5 cellular contexts compared by ENCODE assay signal in genomic region chrY:6544076-6544756, GRCh38.
A peak's percentile ranks its signal among the peaks of the same experiment; 100 is the strongest.
DNase-seq lines count a peak whose midpoint lies in the region; ATAC-seq, FAIRE-seq and TF ChIP-seq lines count a peak whose summit lies in the region.
"Not testable (repeated sequence)": the region's sequence is repeated elsewhere in the genome, so short reads cannot be mapped to it uniquely, and the experiment has no call there.

No MANE protein-coding gene starts in this region.

- H3K4me3 ChIP-seq in H1 (ENCODE audit: extremely low read depth in 1 of 4, insufficient read depth in 2 of 4, low read depth in 3 of 4, low read length in 4 of 4); HepG2 (replicated peaks in 1 of 3; ENCODE audit: insufficient read depth in 1 of 3, low read depth in 2 of 3, low read length in 3 of 3): not testable (repeated sequence)

- intact Hi-C loops in HepG2 (cut with micrococcal nuclease; ENCODE audit: unreplicated experiment) = not testable (repeated sequence)

- ATAC-seq in HepG2 = not testable (repeated sequence)

- not testable (repeated sequence) for H2BK12ac ChIP-seq in H1 (ENCODE audit: low read depth, low read length)

- H2BK120ac ChIP-seq in H1 (replicated peaks; ENCODE audit: low read depth, low read length) = not testable (repeated sequence)

- POLR2A ChIA-PET in H1 (lab: Charles Lee; ENCODE audit: partially characterized antibody); HepG2 (lab: Yijun Ruan, JAX): not testable (repeated sequence)

- H4K20me1 ChIP-seq in H1 (replicated peaks in 1 of 2; ENCODE audit: control insufficient read depth in 1 of 2, insufficient read depth in 2 of 2, low read length in 2 of 2); HepG2 (ENCODE audit: insufficient read depth, low read length): not testable (repeated sequence)

- H3K27ac ChIP-seq in 22Rv1 = peak overlapping the region; percentile 74
- not testable (repeated sequence) for H3K27ac ChIP-seq in H1 (ENCODE audit: low read depth, low read length); HepG2 (ENCODE audit: extremely low read length, insufficient read depth, low read length)

- not testable (repeated sequence) for H2BK15ac ChIP-seq in H1 (ENCODE audit: low read length)

- H4K5ac ChIP-seq in H1 (ENCODE audit: insufficient read length, low read depth, low read length) = not testable (repeated sequence)

- not testable (repeated sequence) for H3K9me3 ChIP-seq in H1 (ENCODE audit: insufficient read depth in 2 of 2, low read depth in 1 of 2, low read length in 1 of 2); HepG2 (ENCODE audit: low read length)

- TF ChIP-seq RAD21 in H1 (IDR thresholded peaks at IDR 0.05 in 1 of 2, conservative IDR thresholded peaks at IDR 0.05 in 1 of 2; ENCODE audit: low read depth in 2 of 2, low read length in 2 of 2); HepG2 (CRISPR knock-in tag; IDR thresholded peaks at IDR 0.05): not testable (repeated sequence)

- TF ChIP-seq POLR2A in H1 (IDR thresholded peaks at IDR 0.05; ENCODE audit: control extremely low read depth in 1 of 2, low read depth in 2 of 2, low read length in 2 of 2); HepG2 (IDR thresholded peaks at IDR 0.05; ENCODE audit: insufficient read depth in 1 of 2, low read depth in 2 of 2, low read length in 2 of 2): not testable (repeated sequence)

- CTCF ChIA-PET in H1 (lab: Charles Lee; ENCODE audit: partially characterized antibody); HepG2 (lab: Yijun Ruan, JAX; ENCODE audit: low intra/inter-chr PET ratio, low total read pairs): not testable (repeated sequence)

- not testable (repeated sequence) for H3K9ac ChIP-seq in H1 (replicated peaks in 1 of 4; ENCODE audit: extremely low read depth in 1 of 4, low read depth in 3 of 4, low read length in 3 of 4); HepG2 (ENCODE audit: insufficient read depth, low read depth, low read length)

- not testable (repeated sequence) for H2AFZ ChIP-seq in H1 (ENCODE audit: low read length); HepG2 (ENCODE audit: low read length)

- H3K36me3 ChIP-seq in H1 (ENCODE audit: control insufficient read depth in 2 of 4, insufficient read depth in 4 of 4, low read length in 3 of 4); HepG2 (replicated peaks in 1 of 2; ENCODE audit: control insufficient read depth in 1 of 2, insufficient read depth in 2 of 2, low read length in 2 of 2): not testable (repeated sequence)

- DNase-seq in GM19239 (ENCODE audit: insufficient read length, low spot score); H1 (ENCODE audit: low read depth in 1 of 2, low spot score in 2 of 2); HepG2 (ENCODE audit: low spot score): not testable (repeated sequence)

- not testable (repeated sequence) for H2BK5ac ChIP-seq in H1 (ENCODE audit: low read depth, low read length)

- 100% methylated on average over 2 of the region's 3 CpGs; no CpG with 5 or more reads in 1 of the 2 experiments for WGBS in H1 (ENCODE audit: extremely low coverage in 1 of 2, insufficient coverage in 1 of 2, insufficient read length in 1 of 2, insufficient replicate concordance in 2 of 2, low coverage in 1 of 2, low lambda C conversion rate in 2 of 2, missing lambda C conversion rate in 1 of 2), 2 experiments
- 0% methylated on average over 2 of the region's 3 CpGs for WGBS in HepG2 (ENCODE audit: low lambda C conversion rate)

- not testable (repeated sequence) for H3K79me2 ChIP-seq in H1 (ENCODE audit: control insufficient read depth in 1 of 2, insufficient read depth in 2 of 2, low read length in 2 of 2); HepG2 (ENCODE audit: insufficient read depth, low read length)

- not testable (repeated sequence) for H4K8ac ChIP-seq in H1 (ENCODE audit: extremely low read depth, insufficient read depth, low read length)

- not testable (repeated sequence) for TF ChIP-seq EP300 in H1 (IDR thresholded peaks at IDR 0.05; ENCODE audit: borderline replicate concordance in 1 of 2, low read depth in 2 of 2, low read length in 2 of 2); HepG2 (IDR thresholded peaks at IDR 0.05; ENCODE audit: low read depth in 2 of 2, low read length in 2 of 2); HepG2 (CRISPR knock-in tag; IDR thresholded peaks at IDR 0.05; ENCODE audit: borderline replicate concordance)

- not testable (repeated sequence) for H3K27me3 ChIP-seq in H1 (replicated peaks in 1 of 4; ENCODE audit: control insufficient read depth in 3 of 4, extremely low read depth in 1 of 4, insufficient read depth in 3 of 4, low read length in 3 of 4); HepG2 (ENCODE audit: control insufficient read depth in 1 of 2, insufficient read depth in 2 of 2, low read length in 2 of 2)

- TF ChIP-seq CTCF in 22Rv1 (IDR thresholded peaks at IDR 0.05); H1 (IDR thresholded peaks at IDR 0.05; ENCODE audit: control extremely low read depth in 1 of 3, insufficient read depth in 1 of 3, low read depth in 1 of 3, low read length in 3 of 3); HepG2 (CRISPR knock-in tag; IDR thresholded peaks at IDR 0.05): not testable (repeated sequence)

- H4K91ac ChIP-seq in H1 (replicated peaks; ENCODE audit: insufficient read length, low read length) = not testable (repeated sequence)

- in situ Hi-C loops in HepG2 (cut with HindIII; ENCODE audit: extremely low pct_ligation_motif_present, low pct_unique_long_range_greater_than_20kb) = not testable (repeated sequence)

- H3K4me2 ChIP-seq in H1 (ENCODE audit: insufficient read depth in 1 of 2, low read depth in 2 of 2, low read length in 2 of 2); HepG2 (ENCODE audit: low read depth, low read length): not testable (repeated sequence)

- not testable (repeated sequence) for H3K4me1 ChIP-seq in H1 (replicated peaks in 1 of 4; ENCODE audit: control insufficient read depth in 3 of 4, insufficient read depth in 4 of 4, low read length in 3 of 4); HepG2 (ENCODE audit: insufficient read depth, low read length)

- not testable (repeated sequence) for BruUV-seq in HepG2 (replicated peaks; lab: Mats Ljungman, UMichigan)

- not testable (repeated sequence) for H2BK20ac ChIP-seq in H1 (ENCODE audit: low read length)

- FAIRE-seq in GM19239 (lab: Jason Lieb, UNC) (peak; percentile 54), H1 (lab: Jason Lieb, UNC) (peak; percentile 50), islet of Langerhans (lab: Jason Lieb, UNC) (peak; percentile 99), HepG2 (lab: Jason Lieb, UNC) (peak; percentile 49)

- H3K23ac ChIP-seq in H1 (ENCODE audit: insufficient read length) = not testable (repeated sequence)

- H3K23me2 ChIP-seq in H1 (ENCODE audit: low read depth, low read length) = not testable (repeated sequence)

- not testable (repeated sequence) for H3K18ac ChIP-seq in H1 (ENCODE audit: extremely low read depth, low read length)

- not testable (repeated sequence) for H3K4ac ChIP-seq in H1 (replicated peaks; ENCODE audit: insufficient read length, low read depth, low read length)

- H3K14ac ChIP-seq in H1 (ENCODE audit: insufficient read length) = not testable (repeated sequence)

- not testable (repeated sequence) for H3K79me1 ChIP-seq in H1 (ENCODE audit: low read depth, low read length)

- H2AK5ac ChIP-seq in H1 (ENCODE audit: low read depth, low read length) = not testable (repeated sequence)

- not testable (repeated sequence) for H3K56ac ChIP-seq in H1 (replicated peaks; ENCODE audit: insufficient read length, low read depth, low read length)
